1 cellular context compared by ENCODE assay signal in genomic region chr12:54106252-54106651, GRCh38. TPM values are rescaled to one million over a fixed set of nuclear protein-coding genes. Genes with fewer than 3 reads are reported as not detected.
"Had no signal": no experiment of that assay in that cellular context is flagged by ENCODE, and none has a peak within 500 bp of the region (broad histone marks: within the 10 kb centered on the region; RNA-seq: fewer than 3 reads in every experiment).

No MANE protein-coding gene starts in this region.

RNA-seq across cellular contexts. Expression of gene HOXC4, which starts 52.6 kb away (rescaled TPM):
- total RNA-seq: bronchial epithelial cell had no signal
